Comparison of ENCODE assay signal across 9 cellular contexts in the genomic region with DNA sequence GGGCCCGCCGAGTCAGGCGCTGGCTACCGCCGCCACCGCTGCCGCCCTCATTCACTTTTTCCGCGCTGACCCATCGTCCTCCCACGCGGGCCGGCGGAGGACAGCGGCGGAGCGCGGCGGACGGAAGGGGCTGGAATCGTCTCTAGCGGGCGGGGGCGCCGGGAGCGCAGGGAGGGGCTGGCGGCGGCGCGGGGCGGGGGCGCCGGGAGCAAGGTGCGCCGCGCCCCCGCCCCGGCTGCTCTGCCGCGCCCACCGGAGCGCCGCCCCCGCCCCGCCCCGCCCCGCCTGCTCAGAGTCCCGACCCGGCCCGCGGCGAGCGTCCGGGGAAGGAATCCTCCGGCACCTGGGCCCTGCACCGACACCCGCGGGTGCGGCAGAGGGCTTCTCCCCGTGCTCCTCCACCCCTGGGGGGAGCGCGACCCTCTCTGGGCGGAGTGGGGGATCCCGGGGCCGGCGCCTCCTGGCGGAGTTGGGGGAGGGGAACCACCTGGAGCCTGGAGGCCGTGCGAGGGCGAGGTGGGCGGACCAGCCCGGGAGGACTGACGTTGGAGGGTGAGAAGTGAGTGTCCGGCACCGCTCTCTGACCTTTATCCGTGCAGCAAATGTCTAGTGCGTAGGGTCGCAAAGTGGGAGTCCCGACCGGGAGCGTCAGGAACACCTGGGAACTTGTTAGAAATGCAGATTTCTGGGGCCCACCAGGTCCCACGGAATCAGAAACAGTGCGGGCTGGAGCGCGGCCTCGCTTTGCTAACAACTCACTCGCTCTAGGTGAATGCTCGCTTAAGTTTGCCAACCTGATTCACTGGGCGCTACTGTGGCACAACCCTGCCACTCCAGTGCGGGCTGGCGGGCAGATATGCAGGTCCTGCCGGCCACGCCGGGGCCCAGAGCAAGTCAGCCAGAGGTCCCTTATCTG. TPM values are rescaled to one million over a fixed set of nuclear protein-coding genes. Genes with fewer than 3 reads are reported as not detected.
A peak's percentile ranks its signal among the peaks of the same experiment; 100 is the strongest.
DNase-seq lines count a peak whose midpoint lies in the region; ATAC-seq, FAIRE-seq and TF ChIP-seq lines count a peak whose summit lies in the region.
"Had no signal": no experiment of that assay in that cellular context is flagged by ENCODE, and none has a peak within 500 bp of the region (broad histone marks: within the 10 kb centered on the region; RNA-seq: fewer than 3 reads in every experiment).

A gene with protein sequence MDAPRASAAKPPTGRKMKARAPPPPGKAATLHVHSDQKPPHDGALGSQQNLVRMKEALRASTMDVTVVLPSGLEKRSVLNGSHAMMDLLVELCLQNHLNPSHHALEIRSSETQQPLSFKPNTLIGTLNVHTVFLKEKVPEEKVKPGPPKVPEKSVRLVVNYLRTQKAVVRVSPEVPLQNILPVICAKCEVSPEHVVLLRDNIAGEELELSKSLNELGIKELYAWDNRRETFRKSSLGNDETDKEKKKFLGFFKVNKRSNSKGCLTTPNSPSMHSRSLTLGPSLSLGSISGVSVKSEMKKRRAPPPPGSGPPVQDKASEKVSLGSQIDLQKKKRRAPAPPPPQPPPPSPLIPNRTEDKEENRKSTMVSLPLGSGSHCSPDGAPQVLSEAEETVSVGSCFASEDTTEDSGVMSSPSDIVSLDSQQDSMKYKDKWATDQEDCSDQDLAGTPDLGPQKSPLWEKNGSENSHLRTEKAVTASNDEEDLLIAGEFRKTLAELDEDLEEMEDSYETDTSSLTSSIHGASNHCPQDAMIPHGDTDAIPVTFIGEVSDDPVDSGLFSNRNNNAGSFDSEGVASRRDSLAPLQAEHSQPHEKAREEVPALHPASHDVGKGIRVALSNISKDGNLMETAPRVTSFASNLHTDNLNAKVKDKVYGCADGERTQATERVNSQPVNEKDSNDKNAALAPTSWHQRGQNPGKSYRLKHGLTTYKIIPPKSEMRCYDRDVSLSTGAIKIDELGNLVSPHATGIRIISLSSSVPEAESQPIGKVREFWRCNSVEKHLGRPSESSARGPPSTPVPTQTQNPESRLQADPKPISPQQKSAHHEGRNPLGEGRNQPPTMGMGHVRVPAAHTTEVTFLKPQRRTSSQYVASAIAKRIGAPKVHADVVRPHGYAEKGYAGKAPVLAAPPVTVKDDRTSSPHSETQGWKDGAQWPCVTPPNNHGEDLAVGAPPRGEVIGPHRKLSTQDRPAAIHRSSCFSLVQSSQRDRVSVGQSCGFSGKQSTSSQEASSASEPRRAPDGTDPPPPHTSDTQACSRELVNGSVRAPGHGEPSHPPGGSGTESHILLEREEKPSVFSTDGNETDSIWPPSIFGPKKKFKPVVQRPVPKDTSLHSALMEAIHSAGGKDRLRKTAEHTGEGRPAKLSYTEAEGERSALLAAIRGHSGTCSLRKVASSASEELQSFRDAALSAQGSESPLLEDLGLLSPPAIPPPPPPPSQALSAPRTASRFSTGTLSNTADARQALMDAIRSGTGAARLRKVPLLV (minus strand): TSS at position 144 of the 916 bp plus-strand sequence. CDS start 176 bp downstream, outside the sequence.

- ATAC-seq in activated CD8-positive, alpha-beta T cell treated with anti-CD3 and anti-CD28 coated beads, Interleukin-2, amount 10 ng/mL, durations not matched to agents 7 days and 5 days = no peak
- no peak for ATAC-seq in GM21423 (IDR thresholded peaks at IDR 0.05; ENCODE audit: unreplicated experiment)
- ATAC-seq in HG03135 (IDR thresholded peaks at IDR 0.05; ENCODE audit: unreplicated experiment) = no peak

- POLR2A ChIA-PET in activated CD8-positive, alpha-beta T cell treated with anti-CD3 and anti-CD28 coated beads, Interleukin-2, amount 10 ng/mL, durations not matched to agents 7 days and 5 days (lab: Charles Lee) = no interaction called here

- H3K9me3 ChIP-seq in left ventricle myocardium inferior (replicated peaks) = no peaks in the 10 kb centered on the region
- no peaks in the 10 kb centered on the region for H3K9me3 ChIP-seq in prostate gland
- H3K9me3 ChIP-seq: SJSA1 had no signal

- H3K27me3 ChIP-seq in left ventricle myocardium inferior (ENCODE audit: low read depth) = peaks cover 43% of the 10 kb centered on the region
- no peaks in the 10 kb centered on the region for H3K27me3 ChIP-seq in prostate gland (replicated peaks; ENCODE audit: insufficient read depth)

- H3K27me3 Mint-ChIP-seq in activated CD8-positive, alpha-beta T cell treated with anti-CD3 and anti-CD28 coated beads, Interleukin-2, amount 10 ng/mL, durations not matched to agents 7 days and 5 days (ENCODE audit: low read depth) = peaks cover 47% of the 10 kb centered on the region

- no peaks in the 10 kb centered on the region for H3K36me3 ChIP-seq in left ventricle myocardium inferior
- H3K36me3 ChIP-seq in prostate gland = no peaks in the 10 kb centered on the region
- H3K36me3 ChIP-seq: SJSA1 had no signal

- no peak within 1 kb of the TSS for H3K27ac Mint-ChIP-seq in activated CD8-positive, alpha-beta T cell treated with anti-CD3 and anti-CD28 coated beads, Interleukin-2, amount 10 ng/mL, durations not matched to agents 7 days and 5 days

- H3K36me3 Mint-ChIP-seq in activated CD8-positive, alpha-beta T cell treated with anti-CD3 and anti-CD28 coated beads, Interleukin-2, amount 10 ng/mL, durations not matched to agents 7 days and 5 days (ENCODE audit: low read depth) = no peaks in the 10 kb centered on the region

- DNase-seq in NCI-H1436 (lab: John Stamatoyannopoulos, UW) = peak; percentile 9
- DNase-seq in NCI-H1436 treated with DMSO at 0.1 percent for 48 hours (lab: John Stamatoyannopoulos, UW) = no peak
- no peak for DNase-seq in activated CD8-positive, alpha-beta T cell treated with anti-CD3 and anti-CD28 coated beads, Interleukin-2, amount 10 ng/mL, durations not matched to agents 7 days and 5 days
- DNase-seq in left ventricle myocardium inferior = peak; percentile 29
- peak; percentile 46 for DNase-seq in prostate gland (ENCODE audit: low spot score)
- no peak for DNase-seq in GM12892 (ENCODE audit: insufficient read length)

- H3K27ac ChIP-seq in left ventricle myocardium inferior (replicated peaks) (peak within 1 kb of the TSS; percentile 81), prostate gland (peak within 1 kb of the TSS; percentile 90)
- H3K27ac ChIP-seq: SJSA1 had no signal

- TF ChIP-seq CTCF in left ventricle myocardium inferior (IDR thresholded peaks at IDR 0.05; ENCODE audit: borderline replicate concordance) = peak; percentile 5
- no peak for TF ChIP-seq CTCF in prostate gland (IDR thresholded peaks at IDR 0.05)

- CTCF ChIA-PET in activated CD8-positive, alpha-beta T cell treated with anti-CD3 and anti-CD28 coated beads, Interleukin-2, amount 10 ng/mL, durations not matched to agents 7 days and 5 days (lab: Charles Lee) = no interaction called here

- intact Hi-C loops in left ventricle myocardium inferior (cut with micrococcal nuclease) = no loop called here
- intact Hi-C loops in prostate gland (cut with DNase I) = no loop called here

- H3K4me1 ChIP-seq in left ventricle myocardium inferior (peaks cover 42% of the 10 kb centered on the region), prostate gland (replicated peaks) (no peaks in the 10 kb centered on the region)
- H3K4me1 ChIP-seq: SJSA1 had no signal

- TF ChIP-seq POLR2A in prostate gland (IDR thresholded peaks at IDR 0.05) (no peak), GM12892 (IDR thresholded peaks at IDR 0.05; ENCODE audit: low read depth, low read length) (no peak)

- H3K4me3 ChIP-seq in left ventricle myocardium inferior (peak within 1 kb of the TSS; percentile 70), prostate gland (peak within 1 kb of the TSS; percentile 65 to 86)
- H3K4me3 ChIP-seq: SJSA1 had no signal

- peak within 1 kb of the TSS; percentile 36 for H3K4me3 Mint-ChIP-seq in activated CD8-positive, alpha-beta T cell treated with anti-CD3 and anti-CD28 coated beads, Interleukin-2, amount 10 ng/mL, durations not matched to agents 7 days and 5 days

- FAIRE-seq in GM12892 (lab: Jason Lieb, UNC) = no peak

- H3K4me1 Mint-ChIP-seq in activated CD8-positive, alpha-beta T cell treated with anti-CD3 and anti-CD28 coated beads, Interleukin-2, amount 10 ng/mL, durations not matched to agents 7 days and 5 days (ENCODE audit: low read depth) = no peaks in the 10 kb centered on the region

- WGBS in prostate gland = 15% methylated on average over 60 of the region's 94 CpGs

- no peaks in the 10 kb centered on the region for H3K9me3 Mint-ChIP-seq in activated CD8-positive, alpha-beta T cell treated with anti-CD3 and anti-CD28 coated beads, Interleukin-2, amount 10 ng/mL, durations not matched to agents 7 days and 5 days (ENCODE audit: insufficient read depth)

RNA-seq across cellular contexts. Expression of the gene that starts here (rescaled TPM):
- not detected for total RNA-seq in activated CD8-positive, alpha-beta T cell treated with anti-CD3 and anti-CD28 coated beads, Interleukin-2, amount 10 ng/mL, durations not matched to agents 7 days and 5 days
- 77.1 TPM for total RNA-seq in left ventricle myocardium inferior
- 10 to 100 TPM; 36.5 to 46.6 TPM for total RNA-seq in prostate gland
- 0.08 TPM for polyA plus RNA-seq in GM12892 (2012; ENCODE audit: missing spikeins)
- total RNA-seq: SJSA1 had no signal

Comparison
In these comparisons a context has a peak if more than half of its experiments do, and no peak if none do; other contexts are left out.
1. RNA of the gene that starts here (total RNA-seq): 77.1 TPM in left ventricle myocardium inferior (single experiment) and 36.5 to 46.6 TPM in prostate gland; not detected in activated CD8-positive, alpha-beta T cell treated with anti-CD3 and anti-CD28 coated beads, Interleukin-2, amount 10 ng/mL, durations not matched to agents 7 days and 5 days; every median in the first group is over 10 times any median in the second.
2. DNase-seq: peak in NCI-H1436 (single experiment), left ventricle myocardium inferior (single experiment) and prostate gland (single experiment); none in NCI-H1436 treated with DMSO at 0.1 percent for 48 hours (single experiment), activated CD8-positive, alpha-beta T cell treated with anti-CD3 and anti-CD28 coated beads, Interleukin-2, amount 10 ng/mL, durations not matched to agents 7 days and 5 days (single experiment) and GM12892 (single experiment).